ENCODE assay signal across 1 cellular context in the genomic region with DNA sequence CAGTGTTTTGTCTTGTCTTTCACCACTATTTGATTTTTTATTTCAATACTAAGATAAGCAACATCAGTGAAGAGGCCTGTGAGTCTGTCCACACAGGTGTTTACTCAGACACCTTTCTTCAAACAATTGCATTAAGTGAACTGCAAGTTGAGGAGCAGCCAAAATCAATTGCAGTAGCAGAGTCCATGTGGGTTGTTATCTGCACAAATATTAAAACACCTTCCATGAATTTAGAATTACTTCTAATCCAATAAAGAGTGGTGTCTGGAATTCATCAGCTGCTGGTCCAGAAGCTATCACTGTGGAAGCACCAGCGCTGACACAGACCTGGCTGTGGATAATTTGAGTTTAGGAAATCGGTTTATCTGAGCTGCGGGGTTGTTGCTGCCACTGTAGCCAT.
TF ChIP-seq lines count a peak whose summit lies in the region.

No MANE protein-coding gene starts in this region.

TF ChIP-seq in HepG2, 621 proteins besides CTCF, POLR2A, EP300 and RAD21 (continued from another document):
- TF ChIP-seq, protein P1, sequence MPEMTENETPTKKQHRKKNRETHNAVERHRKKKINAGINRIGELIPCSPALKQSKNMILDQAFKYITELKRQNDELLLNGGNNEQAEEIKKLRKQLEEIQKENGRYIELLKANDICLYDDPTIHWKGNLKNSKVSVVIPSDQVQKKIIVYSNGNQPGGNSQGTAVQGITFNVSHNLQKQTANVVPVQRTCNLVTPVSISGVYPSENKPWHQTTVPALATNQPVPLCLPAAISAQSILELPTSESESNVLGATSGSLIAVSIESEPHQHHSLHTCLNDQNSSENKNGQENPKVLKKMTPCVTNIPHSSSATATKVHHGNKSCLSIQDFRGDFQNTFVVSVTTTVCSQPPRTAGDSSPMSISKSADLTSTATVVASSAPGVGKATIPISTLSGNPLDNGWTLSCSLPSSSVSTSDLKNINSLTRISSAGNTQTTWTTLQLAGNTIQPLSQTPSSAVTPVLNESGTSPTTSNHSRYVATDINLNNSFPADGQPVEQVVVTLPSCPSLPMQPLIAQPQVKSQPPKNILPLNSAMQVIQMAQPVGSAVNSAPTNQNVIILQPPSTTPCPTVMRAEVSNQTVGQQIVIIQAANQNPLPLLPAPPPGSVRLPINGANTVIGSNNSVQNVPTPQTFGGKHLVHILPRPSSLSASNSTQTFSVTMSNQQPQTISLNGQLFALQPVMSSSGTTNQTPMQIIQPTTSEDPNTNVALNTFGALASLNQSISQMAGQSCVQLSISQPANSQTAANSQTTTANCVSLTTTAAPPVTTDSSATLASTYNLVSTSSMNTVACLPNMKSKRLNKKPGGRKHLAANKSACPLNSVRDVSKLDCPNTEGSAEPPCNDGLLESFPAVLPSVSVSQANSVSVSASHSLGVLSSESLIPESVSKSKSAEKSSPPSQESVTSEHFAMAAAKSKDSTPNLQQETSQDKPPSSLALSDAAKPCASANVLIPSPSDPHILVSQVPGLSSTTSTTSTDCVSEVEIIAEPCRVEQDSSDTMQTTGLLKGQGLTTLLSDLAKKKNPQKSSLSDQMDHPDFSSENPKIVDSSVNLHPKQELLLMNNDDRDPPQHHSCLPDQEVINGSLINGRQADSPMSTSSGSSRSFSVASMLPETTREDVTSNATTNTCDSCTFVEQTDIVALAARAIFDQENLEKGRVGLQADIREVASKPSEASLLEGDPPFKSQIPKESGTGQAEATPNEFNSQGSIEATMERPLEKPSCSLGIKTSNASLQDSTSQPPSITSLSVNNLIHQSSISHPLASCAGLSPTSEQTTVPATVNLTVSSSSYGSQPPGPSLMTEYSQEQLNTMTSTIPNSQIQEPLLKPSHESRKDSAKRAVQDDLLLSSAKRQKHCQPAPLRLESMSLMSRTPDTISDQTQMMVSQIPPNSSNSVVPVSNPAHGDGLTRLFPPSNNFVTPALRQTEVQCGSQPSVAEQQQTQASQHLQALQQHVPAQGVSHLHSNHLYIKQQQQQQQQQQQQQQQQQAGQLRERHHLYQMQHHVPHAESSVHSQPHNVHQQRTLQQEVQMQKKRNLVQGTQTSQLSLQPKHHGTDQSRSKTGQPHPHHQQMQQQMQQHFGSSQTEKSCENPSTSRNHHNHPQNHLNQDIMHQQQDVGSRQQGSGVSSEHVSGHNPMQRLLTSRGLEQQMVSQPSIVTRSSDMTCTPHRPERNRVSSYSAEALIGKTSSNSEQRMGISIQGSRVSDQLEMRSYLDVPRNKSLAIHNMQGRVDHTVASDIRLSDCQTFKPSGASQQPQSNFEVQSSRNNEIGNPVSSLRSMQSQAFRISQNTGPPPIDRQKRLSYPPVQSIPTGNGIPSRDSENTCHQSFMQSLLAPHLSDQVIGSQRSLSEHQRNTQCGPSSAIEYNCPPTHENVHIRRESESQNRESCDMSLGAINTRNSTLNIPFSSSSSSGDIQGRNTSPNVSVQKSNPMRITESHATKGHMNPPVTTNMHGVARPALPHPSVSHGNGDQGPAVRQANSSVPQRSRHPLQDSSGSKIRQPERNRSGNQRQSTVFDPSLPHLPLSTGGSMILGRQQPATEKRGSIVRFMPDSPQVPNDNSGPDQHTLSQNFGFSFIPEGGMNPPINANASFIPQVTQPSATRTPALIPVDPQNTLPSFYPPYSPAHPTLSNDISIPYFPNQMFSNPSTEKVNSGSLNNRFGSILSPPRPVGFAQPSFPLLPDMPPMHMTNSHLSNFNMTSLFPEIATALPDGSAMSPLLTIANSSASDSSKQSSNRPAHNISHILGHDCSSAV (CRISPR knock-in tag; IDR thresholded peaks at IDR 0.05; ENCODE audit: borderline replicate concordance), result no peak
- TF ChIP-seq ZNF652 (CRISPR knock-in tag; IDR thresholded peaks at IDR 0.05; ENCODE audit: borderline replicate concordance, low read depth) (no peak), ZNF317 (CRISPR knock-in tag; IDR thresholded peaks at IDR 0.05) (no peak), TOE1 (CRISPR knock-in tag; IDR thresholded peaks at IDR 0.05) (no peak), ZNF713 (CRISPR knock-in tag; IDR thresholded peaks at IDR 0.05) (no peak)
- TF ChIP-seq, protein P2, sequence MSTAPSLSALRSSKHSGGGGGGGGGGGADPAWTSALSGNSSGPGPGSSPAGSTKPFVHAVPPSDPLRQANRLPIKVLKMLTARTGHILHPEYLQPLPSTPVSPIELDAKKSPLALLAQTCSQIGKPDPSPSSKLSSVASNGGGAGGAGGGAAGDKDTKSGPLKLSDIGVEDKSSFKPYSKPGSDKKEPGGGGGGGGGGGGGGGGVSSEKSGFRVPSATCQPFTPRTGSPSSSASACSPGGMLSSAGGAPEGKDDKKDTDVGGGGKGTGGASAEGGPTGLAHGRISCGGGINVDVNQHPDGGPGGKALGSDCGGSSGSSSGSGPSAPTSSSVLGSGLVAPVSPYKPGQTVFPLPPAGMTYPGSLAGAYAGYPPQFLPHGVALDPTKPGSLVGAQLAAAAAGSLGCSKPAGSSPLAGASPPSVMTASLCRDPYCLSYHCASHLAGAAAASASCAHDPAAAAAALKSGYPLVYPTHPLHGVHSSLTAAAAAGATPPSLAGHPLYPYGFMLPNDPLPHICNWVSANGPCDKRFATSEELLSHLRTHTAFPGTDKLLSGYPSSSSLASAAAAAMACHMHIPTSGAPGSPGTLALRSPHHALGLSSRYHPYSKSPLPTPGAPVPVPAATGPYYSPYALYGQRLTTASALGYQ (CRISPR knock-in tag; IDR thresholded peaks at IDR 0.05), result no peak
- TF ChIP-seq, protein P3, sequence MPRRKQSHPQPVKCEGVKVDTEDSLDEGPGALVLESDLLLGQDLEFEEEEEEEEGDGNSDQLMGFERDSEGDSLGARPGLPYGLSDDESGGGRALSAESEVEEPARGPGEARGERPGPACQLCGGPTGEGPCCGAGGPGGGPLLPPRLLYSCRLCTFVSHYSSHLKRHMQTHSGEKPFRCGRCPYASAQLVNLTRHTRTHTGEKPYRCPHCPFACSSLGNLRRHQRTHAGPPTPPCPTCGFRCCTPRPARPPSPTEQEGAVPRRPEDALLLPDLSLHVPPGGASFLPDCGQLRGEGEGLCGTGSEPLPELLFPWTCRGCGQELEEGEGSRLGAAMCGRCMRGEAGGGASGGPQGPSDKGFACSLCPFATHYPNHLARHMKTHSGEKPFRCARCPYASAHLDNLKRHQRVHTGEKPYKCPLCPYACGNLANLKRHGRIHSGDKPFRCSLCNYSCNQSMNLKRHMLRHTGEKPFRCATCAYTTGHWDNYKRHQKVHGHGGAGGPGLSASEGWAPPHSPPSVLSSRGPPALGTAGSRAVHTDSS (CRISPR knock-in tag; conservative IDR thresholded peaks at IDR 0.05), result no peak
